Comparison of ENCODE assay signal across 34 cellular contexts in the genomic region with DNA sequence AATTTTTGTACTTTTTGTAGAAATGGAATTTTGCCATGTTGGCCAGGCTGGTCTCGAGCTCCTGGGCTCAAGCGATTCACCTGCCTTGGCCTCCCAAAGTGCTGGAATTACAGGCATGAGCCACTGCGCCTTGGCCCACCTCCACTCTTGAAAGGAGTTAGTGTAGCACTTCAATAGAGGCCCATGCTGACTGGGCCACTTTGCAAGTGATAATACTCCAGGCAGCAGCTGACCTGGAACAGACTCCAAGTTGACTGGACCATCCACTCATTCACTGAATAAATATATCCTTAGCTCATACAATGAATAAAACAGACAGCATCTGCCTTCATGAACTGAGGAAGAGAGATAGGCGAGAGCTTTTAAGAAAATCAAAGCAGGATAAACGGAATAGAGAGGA. TPM values are rescaled to one million over a fixed set of nuclear protein-coding genes. Genes with fewer than 3 reads are reported as not detected.
"Had no signal": no experiment of that assay in that cellular context is flagged by ENCODE, and none has a peak within 500 bp of the region (broad histone marks: within the 10 kb centered on the region; RNA-seq: fewer than 3 reads in every experiment).

No MANE protein-coding gene starts in this region.

- H3K27ac Mint-ChIP-seq: activated B cell treated with CpG ODN at 0.5 μM for 24 hours; activated CD4-positive, alpha-beta memory T cell treated with anti-CD3 and anti-CD28 coated beads for 36 hours; activated naive CD4-positive, alpha-beta T cell treated with anti-CD3 and anti-CD28 coated beads for 36 hours; activated naive CD4-positive, alpha-beta T cell treated with anti-CD3 and anti-CD28 coated beads, Interleukin-2, amount 50 U/mL, for 72 hours; activated T-helper 1 cell treated with anti-CD3 and anti-CD28 coated beads, Interleukin-12 subunit alpha, Interleukin-12 subunit beta, Interleukin-2, Interleukin-4 antibody, amounts not matched to agents 30 ng/mL and 10 ng/mL and 1 ng/mL, durations not matched to agents 14 hours and 24 hours and 36 hours had no signal

- H3K36me3 ChIP-seq: adrenal gland, breast epithelium, Peyer's patch had no signal

- H3K9me3 ChIP-seq: adrenal gland, body of pancreas, breast epithelium, Peyer's patch had no signal

- H3K9me3 Mint-ChIP-seq: activated CD4-positive, alpha-beta memory T cell treated with anti-CD3 and anti-CD28 coated beads for 36 hours; activated naive CD4-positive, alpha-beta T cell treated with anti-CD3 and anti-CD28 coated beads for 36 hours; activated naive CD4-positive, alpha-beta T cell treated with anti-CD3 and anti-CD28 coated beads, Interleukin-2, amount 50 U/mL, for 72 hours; activated T-cell treated with anti-CD3 and anti-CD28 coated beads, Interleukin-2, amount 50 U/mL, for 4 hours; activated T-helper 1 cell treated with anti-CD3 and anti-CD28 coated beads, Interleukin-12 subunit alpha, Interleukin-12 subunit beta, Interleukin-2, Interleukin-4 antibody, amounts not matched to agents 30 ng/mL and 10 ng/mL and 1 ng/mL, durations not matched to agents 14 hours and 24 hours and 36 hours had no signal

- H3K9ac ChIP-seq: KMS-11 had no signal

- H3K4me3 Mint-ChIP-seq: activated B cell treated with CpG ODN at 0.5 μM for 24 hours; activated CD4-positive, alpha-beta memory T cell treated with anti-CD3 and anti-CD28 coated beads for 36 hours; activated naive CD4-positive, alpha-beta T cell treated with anti-CD3 and anti-CD28 coated beads for 36 hours; activated T-cell treated with anti-CD3 and anti-CD28 coated beads, Interleukin-2, amount 50 U/mL, for 4 hours; activated T-helper 1 cell treated with anti-CD3 and anti-CD28 coated beads, Interleukin-12 subunit alpha, Interleukin-12 subunit beta, Interleukin-2, Interleukin-4 antibody, amounts not matched to agents 30 ng/mL and 10 ng/mL and 1 ng/mL, durations not matched to agents 14 hours and 24 hours and 36 hours had no signal

- ATAC-seq: activated naive CD4-positive, alpha-beta T cell treated with anti-CD3 and anti-CD28 coated beads, Interleukin-2, amount 50 U/mL, for 72 hours; activated T-cell treated with anti-CD3 and anti-CD28 coated beads, Interleukin-2, amount 50 U/mL, for 4 hours; body of pancreas; PC-3 had no signal

- H3K27ac ChIP-seq: adrenal gland, body of pancreas, breast epithelium, KMS-11, Peyer's patch, VCaP had no signal

- H3K36me3 Mint-ChIP-seq: activated CD4-positive, alpha-beta memory T cell treated with anti-CD3 and anti-CD28 coated beads for 36 hours; activated naive CD4-positive, alpha-beta T cell treated with anti-CD3 and anti-CD28 coated beads, Interleukin-2, amount 50 U/mL, for 72 hours had no signal

- H3K4me1 Mint-ChIP-seq: activated B cell treated with CpG ODN at 0.5 μM for 24 hours had no signal

- DNase-seq: activated B cell treated with CpG ODN at 0.5 μM for 24 hours; activated CD4-positive, alpha-beta memory T cell treated with anti-CD3 and anti-CD28 coated beads for 36 hours; activated CD4-positive, alpha-beta T cell treated with anti-CD3 and anti-CD28 coated beads for 4 hours; activated CD4-positive, alpha-beta T cell treated with anti-CD3 and anti-CD28 coated beads, Interleukin-2, amount 50 U/mL, for 1 hour; activated CD4-positive, CD25-positive, alpha-beta regulatory T cell treated with anti-CD3 and anti-CD28 coated beads, Interleukin-2, amount 50 U/mL, for 72 hours; activated CD8-positive, alpha-beta memory T cell treated with anti-CD3 and anti-CD28 coated beads, Interleukin-2, amount 50 U/mL, for 4 hours; activated gamma-delta T cell treated with Interleukin-2 at 50 U/mL for 16 hours; activated naive CD4-positive, alpha-beta T cell treated with anti-CD3 and anti-CD28 coated beads for 36 hours; activated T-cell treated with anti-CD3 and anti-CD28 coated beads for 4 hours; activated T-cell treated with anti-CD3 and anti-CD28 coated beads, Interleukin-2, amount 50 U/mL, for 4 hours; adrenal gland; body of pancreas; MM.1S; MV-4-11; NCI-H1092; NCI-H1436 treated with DMSO at 0.1 percent for 48 hours; NCI-H1694 treated with DMSO at 0.1 percent for 48 hours; NCI-H2029; NCI-H345; NCI-H524 treated with DMSO at 0.1 percent for 48 hours; NK-92 treated with Interleukin-12 subunit alpha and Interleukin-12 subunit beta, amount 100 ng/mL, for 24 hours; PC-3; Peyer's patch; RPMI8226; SIG-M5; SW 1271; T-helper 1 cell; T-helper 2 cell; T-helper 9 cell had no signal

- H3K27me3 ChIP-seq: adrenal gland, body of pancreas, breast epithelium, Peyer's patch had no signal

- H3K4me1 ChIP-seq: adrenal gland, body of pancreas, breast epithelium, Peyer's patch had no signal

- H3K4me3 ChIP-seq: adrenal gland, body of pancreas, breast epithelium, Peyer's patch had no signal

RNA-seq across cellular contexts. Expression of a gene that starts 14.7 kb away (rescaled TPM):
- total RNA-seq: activated B cell treated with CpG ODN at 0.5 μM for 24 hours; activated CD4-positive, alpha-beta memory T cell treated with anti-CD3 and anti-CD28 coated beads for 36 hours; activated naive CD4-positive, alpha-beta T cell treated with anti-CD3 and anti-CD28 coated beads for 36 hours; activated naive CD4-positive, alpha-beta T cell treated with anti-CD3 and anti-CD28 coated beads, Interleukin-2, amount 50 U/mL, for 72 hours; activated T-helper 1 cell treated with anti-CD3 and anti-CD28 coated beads, Interleukin-12 subunit alpha, Interleukin-12 subunit beta, Interleukin-2, Interleukin-4 antibody, amounts not matched to agents 30 ng/mL and 10 ng/mL and 1 ng/mL, durations not matched to agents 14 hours and 24 hours and 36 hours had no signal
